1 cellular context compared by ENCODE assay signal in the genomic region with DNA sequence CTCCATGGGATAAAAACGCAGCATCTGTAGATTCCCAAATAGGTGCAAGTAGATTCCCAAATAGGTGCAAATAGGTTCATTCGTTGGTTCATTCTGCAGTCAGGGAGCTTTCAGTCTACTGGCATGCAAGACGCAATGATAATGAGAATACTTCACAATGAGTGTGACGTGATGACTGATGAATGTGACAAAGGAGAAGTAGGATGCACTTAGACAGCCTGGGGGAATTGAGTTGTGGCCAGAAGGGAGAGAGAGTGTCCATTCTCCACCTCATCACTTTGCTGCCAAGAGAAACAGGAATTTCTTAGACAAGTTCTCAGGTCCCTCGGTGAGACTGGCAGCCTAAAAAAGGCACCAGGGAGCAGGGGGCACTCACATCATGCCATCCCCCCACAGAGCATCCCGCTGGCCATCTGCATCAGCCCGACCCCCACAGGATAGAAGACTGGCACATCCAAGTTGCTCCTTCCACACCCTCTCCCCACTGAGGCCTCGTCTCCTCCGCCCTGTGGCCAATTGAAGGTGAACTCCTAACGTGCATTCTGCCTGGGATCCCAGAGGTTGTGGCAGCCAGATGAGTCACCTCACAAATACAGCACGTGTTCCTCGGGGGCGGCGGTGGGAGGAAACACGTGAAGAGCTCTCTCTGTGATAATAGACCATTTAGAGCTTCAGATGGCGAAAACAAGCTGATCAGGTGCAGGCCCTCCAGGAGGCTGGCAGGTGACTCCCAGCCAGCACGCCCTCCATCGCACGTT.
TF ChIP-seq lines count a peak whose summit lies in the region.

No MANE protein-coding gene starts in this region.

TF ChIP-seq in Ishikawa, 13 proteins besides CTCF, POLR2A, EP300 and RAD21 (continued from another document):
- TF ChIP-seq REST (IDR thresholded peaks at IDR 0.05; ENCODE audit: low read depth) (no peak), CREB1 (IDR thresholded peaks at IDR 0.05; ENCODE audit: low read depth) (no peak), CEBPB (IDR thresholded peaks at IDR 0.05) (no peak), YY1 (IDR thresholded peaks at IDR 0.05; ENCODE audit: low read depth) (no peak), FOXM1 (IDR thresholded peaks at IDR 0.05; ENCODE audit: borderline replicate concordance, low read depth) (no peak), NFIC (IDR thresholded peaks at IDR 0.05) (0 out of 2 replicates have a peak, but pooled peaks have one; percentile 14)
